9 cellular contexts compared by ENCODE assay signal in genomic region chr3:161069441-161070251, GRCh38. TPM values are rescaled to one million over a fixed set of nuclear protein-coding genes. Genes with fewer than 3 reads are reported as not detected.
DNase-seq lines count a peak whose midpoint lies in the region; ATAC-seq, FAIRE-seq and TF ChIP-seq lines count a peak whose summit lies in the region.
"Had no signal": no experiment of that assay in that cellular context is flagged by ENCODE, and none has a peak within 500 bp of the region (broad histone marks: within the 10 kb centered on the region; RNA-seq: fewer than 3 reads in every experiment).

No MANE protein-coding gene starts in this region.

- no peak overlapping the region for H2AFZ ChIP-seq in smooth muscle cell (ENCODE audit: low read depth)

- H3K4me3 Mint-ChIP-seq in WTC11, result no peak overlapping the region

- no peaks in the 10 kb centered on the region for H3K27me3 Mint-ChIP-seq in WTC11 (ENCODE audit: low read depth)

- no peak overlapping the region for H3K4me2 ChIP-seq in smooth muscle cell

- no peaks in the 10 kb centered on the region for H3K79me2 ChIP-seq in smooth muscle cell (ENCODE audit: low read depth)

- no peaks in the 10 kb centered on the region for H4K20me1 ChIP-seq in smooth muscle cell (ENCODE audit: low read depth)

- peak; percentile 96 for ATAC-seq in GM21717 (IDR thresholded peaks at IDR 0.05; ENCODE audit: unreplicated experiment)
- ATAC-seq in WTC11, result no peak; the same call in 1 of the 2 replicates

- H3K9ac ChIP-seq in smooth muscle cell (ENCODE audit: low read depth), result no peak overlapping the region

- peak overlapping the region; percentile 18; the same call in 1 of the 2 replicates for H3K27ac Mint-ChIP-seq in WTC11

- H3K4me1 ChIP-seq in left ventricle myocardium inferior, result peaks cover 52% of the 10 kb centered on the region
- H3K4me1 ChIP-seq in smooth muscle cell (ENCODE audit: low read depth), result no peaks in the 10 kb centered on the region

- DNase-seq in NCI-H1105 treated with DMSO at 0.1 percent for 48 hours (lab: John Stamatoyannopoulos, UW) (peak; percentile 22), NCI-H1105 (lab: John Stamatoyannopoulos, UW) (no peak), HTR-8/SVneo (ENCODE audit: insufficient read length, low spot score) (peak; percentile 18), WTC11 (ENCODE audit: low spot score) (no peak), left ventricle myocardium inferior (no peak), DMS114 treated with DMSO at 0.1 percent for 48 hours (lab: John Stamatoyannopoulos, UW; ENCODE audit: unreplicated experiment) (no peak), smooth muscle cell (lab: John Stamatoyannopoulos, UW; ENCODE audit: unreplicated experiment) (no peak)

- no peaks in the 10 kb centered on the region for H3K36me3 Mint-ChIP-seq in WTC11

- peaks cover 7% of the 10 kb centered on the region; the same call in 1 of the 2 replicates for H3K4me1 Mint-ChIP-seq in WTC11

- POLR2A ChIA-PET in WTC11 (lab: Charles Lee), result interaction anchor here (0.8 kb wide), 1 partner anchor 36 kb away, joined by 3 read pairs; the partner anchor contains the start of gene B3GALNT1

- FAIRE-seq in HTR-8/SVneo (lab: Jason Lieb, UNC), result no peak

- H3K4me3 ChIP-seq in left ventricle myocardium inferior (no peak overlapping the region), smooth muscle cell (no peak overlapping the region)

- intact Hi-C loops in left ventricle myocardium inferior (cut with micrococcal nuclease), result no loop called here

- H3K9me3 ChIP-seq in left ventricle myocardium inferior (replicated peaks) (no peaks in the 10 kb centered on the region), smooth muscle cell (replicated peaks; ENCODE audit: low read depth) (no peaks in the 10 kb centered on the region)

- H3K27ac ChIP-seq in left ventricle myocardium inferior (replicated peaks), result peak overlapping the region; percentile 45
- H3K27ac ChIP-seq in smooth muscle cell (ENCODE audit: low read depth), result no peak overlapping the region
- H3K27ac ChIP-seq: 22Rv1 had no signal

- WGBS in smooth muscle cell (ENCODE audit: low lambda C conversion rate), result 71% methylated on average over 5 of the region's 5 CpGs

- H3K9me3 Mint-ChIP-seq in WTC11, result no peaks in the 10 kb centered on the region

- H3K27me3 ChIP-seq in left ventricle myocardium inferior (ENCODE audit: low read depth) (no peaks in the 10 kb centered on the region), smooth muscle cell (ENCODE audit: low read depth) (no peaks in the 10 kb centered on the region)

- no peaks in the 10 kb centered on the region for H3F3A ChIP-seq in smooth muscle cell (ENCODE audit: low read depth)

- CTCF ChIA-PET in WTC11 (lab: Charles Lee), result interaction anchor here (0.9 to 1.5 kb wide), 2 partner anchors 31 to 382 kb away, joined by 4 read pairs; no protein-coding TSS in a partner anchor

- TF ChIP-seq CTCF in WTC11 (IDR thresholded peaks at IDR 0.05), result no peak
- no peak for TF ChIP-seq CTCF in left ventricle myocardium inferior (IDR thresholded peaks at IDR 0.05; ENCODE audit: borderline replicate concordance)
- no peak for TF ChIP-seq CTCF in smooth muscle cell (IDR thresholded peaks at IDR 0.05; ENCODE audit: borderline replicate concordance, insufficient read depth, poor library complexity, severe bottlenecking)

- H3K36me3 ChIP-seq in left ventricle myocardium inferior, result peaks cover 6% of the 10 kb centered on the region
- H3K36me3 ChIP-seq in smooth muscle cell (ENCODE audit: low read depth), result no peaks in the 10 kb centered on the region

TF ChIP-seq in WTC11, 78 proteins besides CTCF, POLR2A, EP300 and RAD21:
- TF ChIP-seq IRF1 (CRISPR knock-in tag; IDR thresholded peaks at IDR 0.05), result no peak

RNA-seq across cellular contexts. Expression of gene B3GALNT1, which starts 35.5 kb away (rescaled TPM):
- total RNA-seq in WTC11 (2021) (4.2 to 6.0 TPM (median 5.0 TPM) in 3 replicates), left ventricle myocardium inferior (56.1 TPM), smooth muscle cell (10.2 and 10.8 TPM in 2 replicates)
- 4.1 and 4.2 TPM in 2 replicates for polyA plus RNA-seq in smooth muscle cell

Comparison
In these comparisons a context has a peak if more than half of its experiments do, and no peak if none do; other contexts are left out.
1. DNase-seq: peak in NCI-H1105 treated with DMSO at 0.1 percent for 48 hours (single experiment) and HTR-8/SVneo (single experiment); none in NCI-H1105 (single experiment), WTC11 (single experiment), left ventricle myocardium inferior (single experiment), DMS114 treated with DMSO at 0.1 percent for 48 hours (single experiment) and smooth muscle cell (single experiment).